ENCODE assay signal across 8 cellular contexts in genomic region chr9:133726401-133727276, GRCh38. TPM values are rescaled to one million over a fixed set of nuclear protein-coding genes. Genes with fewer than 3 reads are reported as not detected.
DNase-seq lines count a peak whose midpoint lies in the region; ATAC-seq and TF ChIP-seq lines count a peak whose summit lies in the region.

No MANE protein-coding gene starts in this region.

- DNase-seq in NCI-H1436 (lab: John Stamatoyannopoulos, UW), result peak; percentile 53
- DNase-seq in NCI-H1436 treated with DMSO at 0.1 percent for 48 hours (lab: John Stamatoyannopoulos, UW), result no peak
- peak; percentile 51 for DNase-seq in NCI-H2227 (lab: John Stamatoyannopoulos, UW; ENCODE audit: unreplicated experiment)
- DNase-seq in activated CD4-positive, alpha-beta T cell treated with anti-CD3 and anti-CD28 coated beads, Interleukin-2, amount 50 U/mL, for 1 hour, result peak; percentile 70
- DNase-seq in effector CD4-positive, alpha-beta T cell, result peak; percentile 59
- DNase-seq in mucosa of descending colon, result peak in 2 of 3 donors; percentile 71 to 74
- peak; percentile 67 for DNase-seq in superior temporal gyrus (ENCODE audit: extremely low spot score)
- DNase-seq in NCI-H446 treated with DMSO at 0.1 percent for 48 hours (lab: John Stamatoyannopoulos, UW), result no peak

- peak; percentile 70 for ATAC-seq in mucosa of descending colon

- no peak overlapping the region for H3K4me3 ChIP-seq in mucosa of descending colon

- H3K9me3 ChIP-seq in mucosa of descending colon, result no peaks in the 10 kb centered on the region

- no peaks in the 10 kb centered on the region for H3K36me3 ChIP-seq in mucosa of descending colon (ENCODE audit: low read depth)

- TF ChIP-seq CTCF in mucosa of descending colon (IDR thresholded peaks at IDR 0.05), result no peak

- no peaks in the 10 kb centered on the region for H3K4me1 ChIP-seq in mucosa of descending colon (ENCODE audit: low read depth)

- intact Hi-C loops in mucosa of descending colon (cut with DNase I, micrococcal nuclease), result loop anchor here in 1 of 2 donors (5.0 kb wide), 1 partner anchor 194 kb away; the partner anchor contains the start of gene ADAMTSL2

RNA-seq across cellular contexts. Expression of gene SARDH, which starts 11.5 kb away (rescaled TPM):
- 1 to 10 TPM in 1 of 3 donors, under 1 TPM in 2; 0.23 to 2.1 (median 0.46) TPM for total RNA-seq in mucosa of descending colon

Comparison
In these comparisons a context has a peak if more than half of its experiments do, and no peak if none do; other contexts are left out.
1. DNase-seq: peak in NCI-H1436 (single experiment), NCI-H2227 (single experiment), activated CD4-positive, alpha-beta T cell treated with anti-CD3 and anti-CD28 coated beads, Interleukin-2, amount 50 U/mL, for 1 hour (single experiment), effector CD4-positive, alpha-beta T cell (single experiment), mucosa of descending colon (2 of 3) and superior temporal gyrus (single experiment); none in NCI-H1436 treated with DMSO at 0.1 percent for 48 hours (single experiment) and NCI-H446 treated with DMSO at 0.1 percent for 48 hours (single experiment).